26 cellular contexts compared by ENCODE assay signal in genomic region chr11:114230031-114230430, GRCh38.
A peak's percentile ranks its signal among the peaks of the same experiment; 100 is the strongest.
DNase-seq lines count a peak whose midpoint lies in the region; ATAC-seq, FAIRE-seq and TF ChIP-seq lines count a peak whose summit lies in the region.
"Had no signal": no experiment of that assay in that cellular context is flagged by ENCODE, and none has a peak within 500 bp of the region (broad histone marks: within the 10 kb centered on the region; RNA-seq: fewer than 3 reads in every experiment).

No MANE protein-coding gene starts in this region.

- no peak overlapping the region for H3K4me3 Mint-ChIP-seq in GM23338
- H3K4me3 Mint-ChIP-seq: CD8-positive, alpha-beta T cell had no signal

- H3K27ac ChIP-seq in GM23338 (ENCODE audit: low read depth) = no peak overlapping the region
- peak overlapping the region; percentile 36; the same call in 1 of the 2 replicates for H3K27ac ChIP-seq in RWPE1
- no peak overlapping the region for H3K27ac ChIP-seq in H1 (ENCODE audit: low read depth, low read length)
- peak overlapping the region; percentile 74 for H3K27ac ChIP-seq in psoas muscle
- H3K27ac ChIP-seq: A549, SJCRH30 had no signal

- H2BK120ac ChIP-seq in H1 (replicated peaks; ENCODE audit: low read depth, low read length) = no peak overlapping the region

- no peaks in the 10 kb centered on the region; the same call in 1 of the 2 replicates for H3K23me2 ChIP-seq in H1 (ENCODE audit: low read depth, low read length)

- H3K4me1 ChIP-seq in GM23338 (ENCODE audit: insufficient read depth) (peaks cover 16% of the 10 kb centered on the region), H1 (replicated peaks in 1 of 4; ENCODE audit: control insufficient read depth in 3 of 4, insufficient read depth in 4 of 4, low read length in 3 of 4) (peaks cover 2 to 14% (median 5%) of the 10 kb centered on the region in 4 experiments; a peak in 5 of 7 replicates), psoas muscle (peaks cover 93% of the 10 kb centered on the region)
- H3K4me1 ChIP-seq: A549, HAP-1, SJCRH30 had no signal

- intact Hi-C loops in psoas muscle (cut with DNase I) = no loop called here

- H3K36me3 Mint-ChIP-seq in GM23338 (ENCODE audit: low read depth) = no peaks in the 10 kb centered on the region
- H3K36me3 Mint-ChIP-seq: CD8-positive, alpha-beta T cell had no signal

- no peak for TF ChIP-seq POLR2A in H1 (IDR thresholded peaks at IDR 0.05; ENCODE audit: control extremely low read depth in 1 of 2, low read depth in 2 of 2, low read length in 2 of 2)

- H2AFZ ChIP-seq in GM23338 (peak overlapping the region; percentile 32; the same call in 1 of the 2 replicates), H1 (ENCODE audit: low read length) (no peak overlapping the region)

- TF ChIP-seq EP300 in H1 (IDR thresholded peaks at IDR 0.05; ENCODE audit: borderline replicate concordance in 1 of 2, low read depth in 2 of 2, low read length in 2 of 2) = no peak

- H4K91ac ChIP-seq in H1 (replicated peaks; ENCODE audit: insufficient read length, low read length) = no peak overlapping the region

- no peak overlapping the region for H3K18ac ChIP-seq in H1 (ENCODE audit: extremely low read depth, low read length)

- WGBS in H1 (ENCODE audit: extremely low coverage in 1 of 2, insufficient coverage in 1 of 2, insufficient read length in 1 of 2, insufficient replicate concordance in 2 of 2, low coverage in 1 of 2, low lambda C conversion rate in 2 of 2, missing lambda C conversion rate in 1 of 2), 2 experiments = 90% methylated on average over 10 of the region's 10 CpGs; no CpG with 5 or more reads in 1 of the 2 experiments
- 61 to 75% (median 66%) methylated on average over 10 of the region's 10 CpGs for WGBS in psoas muscle, 3 donors

- no peaks in the 10 kb centered on the region for H3K9me3 ChIP-seq in H1 (ENCODE audit: insufficient read depth in 2 of 2, low read depth in 1 of 2, low read length in 1 of 2)
- no peaks in the 10 kb centered on the region for H3K9me3 ChIP-seq in psoas muscle
- H3K9me3 ChIP-seq: A549, HAP-1, MG63, SJCRH30 had no signal

- POLR2A ChIA-PET in RWPE1 (lab: Yijun Ruan, JAX; ENCODE audit: low non-redundant PET) (no interaction called here), H1 (lab: Charles Lee; ENCODE audit: partially characterized antibody) (interaction anchor here (0.6 kb wide), 1 partner anchor 598 kb away, joined by 3 read pairs; no protein-coding TSS in a partner anchor)

- no peak overlapping the region; the same call in 1 of the 2 replicates for H2BK20ac ChIP-seq in H1 (ENCODE audit: low read length)

- DNase-seq in GM23338 (ENCODE audit: low spot score) (no peak), RWPE1 (ENCODE audit: low spot score) (no peak), H1 (ENCODE audit: low read depth in 1 of 2, low spot score in 2 of 2) (no peak), psoas muscle (no peak), NCI-H524 (lab: John Stamatoyannopoulos, UW) (no peak), cerebellum (ENCODE audit: low spot score) (no peak)
- no peak for DNase-seq in stimulated activated CD4-positive, alpha-beta T cell treated with anti-CD3 and anti-CD28 coated beads, Interleukin-4, amount 100 ng/mL, for 1 hour
- DNase-seq: C1 segment of cervical spinal cord; Calu3; CD8-positive, alpha-beta T cell; DMS79 treated with DMSO at 0.1 percent for 48 hours; GF-D8; KG1; MG63; NCI-H1105 treated with DMSO at 0.1 percent for 48 hours; NCI-H146; NCI-H1930; NCI-H2107; NCI-H446; SJCRH30 had no signal

- no peak overlapping the region for H3K27ac Mint-ChIP-seq in GM23338

- H3K27me3 Mint-ChIP-seq in GM23338 (ENCODE audit: insufficient read depth, low read depth, poor library complexity) = peaks cover 12% of the 10 kb centered on the region

- H3K9me2 ChIP-seq in GM23338 (ENCODE audit: insufficient read depth) = 0 out of 2 replicates have a peak, but pooled peaks cover under 1% of the 10 kb centered on the region

- H3K9me3 Mint-ChIP-seq in GM23338 = no peaks in the 10 kb centered on the region
- H3K9me3 Mint-ChIP-seq: CD8-positive, alpha-beta T cell had no signal

- no peak for TF ChIP-seq RAD21 in H1 (IDR thresholded peaks at IDR 0.05 in 1 of 2, conservative IDR thresholded peaks at IDR 0.05 in 1 of 2; ENCODE audit: low read depth in 2 of 2, low read length in 2 of 2)

- TF ChIP-seq CTCF in GM23338 (conservative IDR thresholded peaks at IDR 0.05; ENCODE audit: low read depth in 2 of 2) (no peak), RWPE1 (conservative IDR thresholded peaks at IDR 0.05; ENCODE audit: low read depth) (no peak), H1 (IDR thresholded peaks at IDR 0.05; ENCODE audit: control extremely low read depth in 1 of 3, insufficient read depth in 1 of 3, low read depth in 1 of 3, low read length in 3 of 3) (no peak), psoas muscle (IDR thresholded peaks at IDR 0.05) (no peak)

- H3K4me1 Mint-ChIP-seq in GM23338 = peaks cover 38% of the 10 kb centered on the region

- H3K27me3 ChIP-seq in GM23338 (ENCODE audit: insufficient read depth) = no peaks in the 10 kb centered on the region
- H3K27me3 ChIP-seq in H1 (replicated peaks in 1 of 4; ENCODE audit: control insufficient read depth in 3 of 4, extremely low read depth in 1 of 4, insufficient read depth in 3 of 4, low read length in 3 of 4) = peaks cover 0 to 13% (median 5%) of the 10 kb centered on the region in 4 experiments; a peak in 4 of 7 replicates
- H3K27me3 ChIP-seq in psoas muscle (ENCODE audit: insufficient read depth in 3 of 3, low read length in 2 of 3) = no peaks in the 10 kb centered on the region
- H3K27me3 ChIP-seq: SJCRH30 had no signal

- CTCF ChIA-PET in RWPE1 (lab: Yijun Ruan, JAX) (no interaction called here), H1 (lab: Charles Lee; ENCODE audit: partially characterized antibody) (interaction anchor here (0.9 to 2.5 kb wide), 8 partner anchors 10 to 212 kb away, joined by 3 to 8 read pairs (median 3); no protein-coding TSS in a partner anchor)

- no peak overlapping the region for H3K9ac ChIP-seq in H1 (replicated peaks in 1 of 4; ENCODE audit: extremely low read depth in 1 of 4, low read depth in 3 of 4, low read length in 3 of 4)

- no peak overlapping the region for H4K8ac ChIP-seq in H1 (ENCODE audit: extremely low read depth, insufficient read depth, low read length)

- H3K79me2 ChIP-seq in GM23338 (replicated peaks; ENCODE audit: insufficient read depth) (no peaks in the 10 kb centered on the region), H1 (ENCODE audit: control insufficient read depth in 1 of 2, insufficient read depth in 2 of 2, low read length in 2 of 2) (no peaks in the 10 kb centered on the region)

- H3K56ac ChIP-seq in H1 (replicated peaks; ENCODE audit: insufficient read length, low read depth, low read length) = no peak overlapping the region

- no peaks in the 10 kb centered on the region for H3K79me1 ChIP-seq in H1 (ENCODE audit: low read depth, low read length)

- H3F3A ChIP-seq in GM23338 (replicated peaks; ENCODE audit: low read depth) = no peaks in the 10 kb centered on the region

- H3K4me2 ChIP-seq in GM23338 = no peak overlapping the region
- no peak overlapping the region for H3K4me2 ChIP-seq in H1 (ENCODE audit: insufficient read depth in 1 of 2, low read depth in 2 of 2, low read length in 2 of 2)
- H3K4me2 ChIP-seq: A549 had no signal

- 0 out of 2 replicates have a peak overlapping the region, but pooled peaks have one; percentile 18 for H2BK12ac ChIP-seq in H1 (ENCODE audit: low read depth, low read length)

- H4K5ac ChIP-seq in H1 (ENCODE audit: insufficient read length, low read depth, low read length) = no peak overlapping the region

- FAIRE-seq in H1 (lab: Jason Lieb, UNC) = no peak
- FAIRE-seq: A549, GM12891, RCC 7860 had no signal

- H3K14ac ChIP-seq in H1 (ENCODE audit: insufficient read length) = no peak overlapping the region

- H3K36me3 ChIP-seq in GM23338 (ENCODE audit: insufficient read depth) = no peaks in the 10 kb centered on the region
- no peaks in the 10 kb centered on the region for H3K36me3 ChIP-seq in H1 (ENCODE audit: control insufficient read depth in 2 of 4, insufficient read depth in 4 of 4, low read length in 3 of 4)
- H3K36me3 ChIP-seq in psoas muscle (ENCODE audit: insufficient read depth in 1 of 2, low read depth in 1 of 2) = peaks cover 0 to 22% of the 10 kb centered on the region in 2 donors
- H3K36me3 ChIP-seq: HAP-1, MG63, SJCRH30 had no signal

- H3K4ac ChIP-seq in H1 (replicated peaks; ENCODE audit: insufficient read length, low read depth, low read length) = no peak overlapping the region

- H4K20me1 ChIP-seq in GM23338 (replicated peaks; ENCODE audit: insufficient read depth) (no peaks in the 10 kb centered on the region), H1 (replicated peaks in 1 of 2; ENCODE audit: control insufficient read depth in 1 of 2, insufficient read depth in 2 of 2, low read length in 2 of 2) (peaks cover 0 to 3% of the 10 kb centered on the region in 2 experiments)

- no peak overlapping the region for H2BK15ac ChIP-seq in H1 (ENCODE audit: low read length)

- H3K4me3 ChIP-seq in GM23338 = no peak overlapping the region
- H3K4me3 ChIP-seq in H1 (ENCODE audit: extremely low read depth in 1 of 4, insufficient read depth in 2 of 4, low read depth in 3 of 4, low read length in 4 of 4) = no peak overlapping the region
- no peak overlapping the region for H3K4me3 ChIP-seq in psoas muscle
- H3K4me3 ChIP-seq: A549, HAP-1, MG63, SJCRH30 had no signal

- no peak overlapping the region for H3K23ac ChIP-seq in H1 (ENCODE audit: insufficient read length)

- ATAC-seq in GM23338 (peak; percentile 12; the same call in 1 of the 3 replicates), psoas muscle (no peak)
- ATAC-seq: A549; CD8-positive, alpha-beta T cell; Right ventricle myocardium inferior; SK-N-SH treated with all-trans-retinoic acid at 6 μM for 48 hours had no signal

- no peak overlapping the region for H2BK5ac ChIP-seq in H1 (ENCODE audit: low read depth, low read length)

- peak overlapping the region; percentile 60; the same call in 1 of the 2 replicates for H2AK5ac ChIP-seq in H1 (ENCODE audit: low read depth, low read length)

TF ChIP-seq in GM23338, 12 proteins besides CTCF, POLR2A, EP300 and RAD21 (continues in another document):
- TF ChIP-seq CREB1 (CRISPR knock-in tag; IDR thresholded peaks at IDR 0.05; ENCODE audit: low read depth) (no peak), ZNF331 (CRISPR knock-in tag; IDR thresholded peaks at IDR 0.05; ENCODE audit: low read depth) (no peak), JUNB (IDR thresholded peaks at IDR 0.05; ENCODE audit: unreplicated experiment) (no peak)

TF ChIP-seq in H1, 55 proteins besides CTCF, POLR2A, EP300 and RAD21:
- TF ChIP-seq PHF8 (conservative IDR thresholded peaks at IDR 0.05; ENCODE audit: low read depth, low read length) (no peak), CTBP2 (IDR thresholded peaks at IDR 0.05; ENCODE audit: borderline replicate concordance, insufficient read depth, insufficient read length, low read length) (no peak), SIX5 (IDR thresholded peaks at IDR 0.05; ENCODE audit: low read depth, low read length) (no peak), HDAC6 (IDR thresholded peaks at IDR 0.05; ENCODE audit: low read depth, low read length) (no peak), SIN3A (conservative IDR thresholded peaks at IDR 0.05 in 1 of 2, IDR thresholded peaks at IDR 0.05 in 1 of 2; ENCODE audit: low read depth in 1 of 2, low read length in 2 of 2) (no peak), SP4 (IDR thresholded peaks at IDR 0.05; ENCODE audit: low read length) (no peak), SRF (IDR thresholded peaks at IDR 0.05; ENCODE audit: low read depth, low read length) (no peak)

Comparison
In these comparisons a context has a peak if more than half of its experiments do, and no peak if none do; other contexts are left out.
1. H3K27ac ChIP-seq: peak in RWPE1 (single experiment) and psoas muscle (single experiment); none in GM23338 (single experiment) and H1 (single experiment).